ENCODE assay signal across 9 cellular contexts in the genomic region with DNA sequence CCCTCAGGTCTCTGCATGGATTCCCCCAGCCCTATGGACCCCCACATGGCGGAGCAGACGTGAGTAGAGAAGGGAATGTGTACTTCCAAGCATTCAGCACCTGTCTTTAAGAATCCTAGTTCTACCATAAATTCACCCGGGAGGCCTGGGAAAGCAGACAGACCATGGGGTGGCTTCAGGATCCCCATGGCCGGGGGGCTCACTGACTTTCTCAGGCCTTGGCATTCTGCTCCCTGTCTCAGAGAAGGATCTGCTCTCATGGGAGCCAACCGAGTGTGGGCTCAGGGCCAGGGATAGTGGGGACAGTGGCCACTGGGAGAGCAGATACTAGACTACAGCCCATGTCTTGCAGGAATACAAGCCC. TPM values are rescaled to one million over a fixed set of nuclear protein-coding genes. Genes with fewer than 3 reads are reported as not detected.
A peak's percentile ranks its signal among the peaks of the same experiment; 100 is the strongest.
DNase-seq lines count a peak whose midpoint lies in the region; ATAC-seq, FAIRE-seq and TF ChIP-seq lines count a peak whose summit lies in the region.
"Had no signal": no experiment of that assay in that cellular context is flagged by ENCODE, and none has a peak within 500 bp of the region (broad histone marks: within the 10 kb centered on the region; RNA-seq: fewer than 3 reads in every experiment).

No MANE protein-coding gene starts in this region.

- peaks cover 53% of the 10 kb centered on the region for H3K36me3 ChIP-seq in OCI-LY7 (ENCODE audit: insufficient read depth, low read length)
- peaks cover 4 to 22% (median 21%) of the 10 kb centered on the region in 4 experiments for H3K36me3 ChIP-seq in H1 (ENCODE audit: control insufficient read depth in 2 of 4, insufficient read depth in 4 of 4, low read length in 3 of 4)
- H3K36me3 ChIP-seq in ascending aorta = peaks cover 31 to 33% of the 10 kb centered on the region in 2 donors

- H3K4me2 ChIP-seq in OCI-LY7 (ENCODE audit: low read length) = peak overlapping the region; percentile 100
- H3K4me2 ChIP-seq in H1 (ENCODE audit: insufficient read depth in 1 of 2, low read depth in 2 of 2, low read length in 2 of 2) = no peak overlapping the region; a peak in 1 of 4 replicates

- no peak overlapping the region for H4K91ac ChIP-seq in H1 (replicated peaks; ENCODE audit: insufficient read length, low read length)

- peaks cover 74% of the 10 kb centered on the region for H3K36me3 Mint-ChIP-seq in CD4-positive, alpha-beta T cell (ENCODE audit: low read depth)
- H3K36me3 Mint-ChIP-seq in nephron progenitor cell (ENCODE audit: low read depth) = peaks cover 10% of the 10 kb centered on the region

- 83% methylated on average over 5 of the region's 5 CpGs; no CpG with 5 or more reads in 1 of the 2 experiments for WGBS in H1 (ENCODE audit: extremely low coverage in 1 of 2, insufficient coverage in 1 of 2, insufficient read length in 1 of 2, insufficient replicate concordance in 2 of 2, low coverage in 1 of 2, low lambda C conversion rate in 2 of 2, missing lambda C conversion rate in 1 of 2), 2 experiments

- H4K20me1 ChIP-seq in OCI-LY7 (ENCODE audit: insufficient read depth, low read length) (no peaks in the 10 kb centered on the region; the same call in 1 of the 2 replicates), H1 (replicated peaks in 1 of 2; ENCODE audit: control insufficient read depth in 1 of 2, insufficient read depth in 2 of 2, low read length in 2 of 2) (peaks cover 3% of the 10 kb centered on the region in 2 experiments)

- H4K5ac ChIP-seq in H1 (ENCODE audit: insufficient read length, low read depth, low read length) = no peak overlapping the region

- H2BK20ac ChIP-seq in H1 (ENCODE audit: low read length) = peak overlapping the region; percentile 15; the same call in 1 of the 2 replicates

- no peak overlapping the region; the same call in 1 of the 2 replicates for H4K8ac ChIP-seq in H1 (ENCODE audit: extremely low read depth, insufficient read depth, low read length)

- TF ChIP-seq EP300 in H1 (IDR thresholded peaks at IDR 0.05; ENCODE audit: borderline replicate concordance in 1 of 2, low read depth in 2 of 2, low read length in 2 of 2) = no peak

- no peak overlapping the region for H3K14ac ChIP-seq in H1 (ENCODE audit: insufficient read length)

- H3K9me2 ChIP-seq in OCI-LY7 (ENCODE audit: insufficient read depth, low read length) = no peaks in the 10 kb centered on the region

- no peak for TF ChIP-seq POLR2A in H1 (IDR thresholded peaks at IDR 0.05; ENCODE audit: control extremely low read depth in 1 of 2, low read depth in 2 of 2, low read length in 2 of 2)

- peak overlapping the region; percentile 100 for H3K4me3 Mint-ChIP-seq in CD4-positive, alpha-beta T cell
- peak overlapping the region; percentile 88 for H3K4me3 Mint-ChIP-seq in nephron progenitor cell

- no peak for TF ChIP-seq CTCF in CD4-positive, alpha-beta T cell (IDR thresholded peaks at IDR 0.05)
- TF ChIP-seq CTCF in OCI-LY7 (conservative IDR thresholded peaks at IDR 0.05; ENCODE audit: low read length) (no peak), H1 (IDR thresholded peaks at IDR 0.05; ENCODE audit: control extremely low read depth in 1 of 3, insufficient read depth in 1 of 3, low read depth in 1 of 3, low read length in 3 of 3) (no peak), nephron progenitor cell (IDR thresholded peaks at IDR 0.05) (no peak), ascending aorta (IDR thresholded peaks at IDR 0.05) (no peak)

- peak overlapping the region; percentile 78 for H3K27ac ChIP-seq in CD4-positive, alpha-beta T cell (ENCODE audit: low read depth, low read length)
- peak overlapping the region; percentile 83 for H3K27ac ChIP-seq in OCI-LY7 (ENCODE audit: low read depth, low read length, poor library complexity, severe bottlenecking)
- H3K27ac ChIP-seq in H1 (ENCODE audit: low read depth, low read length) = no peak overlapping the region
- H3K27ac ChIP-seq in ascending aorta = peak overlapping the region in 1 of 2 donors; percentile 30

- no peak overlapping the region for H3K23ac ChIP-seq in H1 (ENCODE audit: insufficient read length)

- H2BK120ac ChIP-seq in H1 (replicated peaks; ENCODE audit: low read depth, low read length) = peak overlapping the region; percentile 60

- H3K18ac ChIP-seq in H1 (ENCODE audit: extremely low read depth, low read length) = no peak overlapping the region

- no peak overlapping the region for H2BK12ac ChIP-seq in H1 (ENCODE audit: low read depth, low read length)

- DNase-seq in CD4-positive, alpha-beta T cell = no peak
- DNase-seq in OCI-LY7 (ENCODE audit: low spot score) = no peak
- no peak for DNase-seq in H1 (ENCODE audit: low read depth in 1 of 2, low spot score in 2 of 2)
- no peak for DNase-seq in nephron progenitor cell
- no peak for DNase-seq in ascending aorta (ENCODE audit: low spot score in 2 of 2)

- peaks cover 9% of the 10 kb centered on the region; the same call in 1 of the 2 replicates for H3K23me2 ChIP-seq in H1 (ENCODE audit: low read depth, low read length)

- no peaks in the 10 kb centered on the region; the same call in 1 of the 2 replicates for H3K79me1 ChIP-seq in H1 (ENCODE audit: low read depth, low read length)

- intact Hi-C loops in CD4-positive, alpha-beta T cell (cut with DNase I, micrococcal nuclease) = no loop called here
- intact Hi-C loops in OCI-LY7 (cut with micrococcal nuclease; ENCODE audit: unreplicated experiment) (no loop called here), ascending aorta (cut with DNase I) (no loop called here)

- no peak for ATAC-seq in CD4-positive, alpha-beta T cell (ENCODE audit: poor library complexity)
- ATAC-seq in HG03457 (IDR thresholded peaks at IDR 0.05; ENCODE audit: unreplicated experiment) (no peak), GM18873 (IDR thresholded peaks at IDR 0.05; ENCODE audit: low FRiP score, unreplicated experiment) (no peak), HG02610 (IDR thresholded peaks at IDR 0.05; ENCODE audit: unreplicated experiment) (no peak)

- H2AFZ ChIP-seq in OCI-LY7 (ENCODE audit: low read length) (no peak overlapping the region), H1 (ENCODE audit: low read length) (no peak overlapping the region)

- H3K27me3 Mint-ChIP-seq in CD4-positive, alpha-beta T cell = no peaks in the 10 kb centered on the region
- H3K27me3 Mint-ChIP-seq in nephron progenitor cell (ENCODE audit: low read depth, poor library complexity) = peaks cover 11% of the 10 kb centered on the region

- H3K27me3 ChIP-seq in CD4-positive, alpha-beta T cell (ENCODE audit: control insufficient read depth, insufficient read depth, low read length) = no peaks in the 10 kb centered on the region
- H3K27me3 ChIP-seq in H1 (replicated peaks in 1 of 4; ENCODE audit: control insufficient read depth in 3 of 4, extremely low read depth in 1 of 4, insufficient read depth in 3 of 4, low read length in 3 of 4) (peaks cover 0 to 3% (median 0%) of the 10 kb centered on the region in 4 experiments; a peak in 1 of 7 replicates), ascending aorta (no peaks in the 10 kb centered on the region)

- no peak overlapping the region for H3K56ac ChIP-seq in H1 (replicated peaks; ENCODE audit: insufficient read length, low read depth, low read length)

- H3K9me3 ChIP-seq in CD4-positive, alpha-beta T cell (ENCODE audit: control insufficient read depth, low read length) = no peaks in the 10 kb centered on the region
- H3K9me3 ChIP-seq in OCI-LY7 (ENCODE audit: low read length) (no peaks in the 10 kb centered on the region), H1 (ENCODE audit: insufficient read depth in 2 of 2, low read depth in 1 of 2, low read length in 1 of 2) (no peaks in the 10 kb centered on the region), ascending aorta (no peaks in the 10 kb centered on the region)

- H3K4me1 ChIP-seq in OCI-LY7 (ENCODE audit: insufficient read depth, low read length, poor library complexity, severe bottlenecking) = peaks cover 47% of the 10 kb centered on the region
- peaks cover 5 to 35% (median 28%) of the 10 kb centered on the region in 4 experiments for H3K4me1 ChIP-seq in H1 (replicated peaks in 1 of 4; ENCODE audit: control insufficient read depth in 3 of 4, insufficient read depth in 4 of 4, low read length in 3 of 4)
- H3K4me1 ChIP-seq in ascending aorta = peaks cover 14 to 27% of the 10 kb centered on the region in 2 donors

- no peak overlapping the region for H2AK5ac ChIP-seq in H1 (ENCODE audit: low read depth, low read length)

- no peak for FAIRE-seq in H1 (lab: Jason Lieb, UNC)
- FAIRE-seq: endothelial cell of umbilical vein had no signal

- H3K4me1 Mint-ChIP-seq in CD4-positive, alpha-beta T cell (ENCODE audit: low read depth) = peaks cover 62% of the 10 kb centered on the region
- H3K4me1 Mint-ChIP-seq in nephron progenitor cell = peaks cover 52% of the 10 kb centered on the region

- H2BK15ac ChIP-seq in H1 (ENCODE audit: low read length) = no peak overlapping the region

- 0 out of 2 replicates have a peak overlapping the region, but pooled peaks have one; percentile 83 for H2BK5ac ChIP-seq in H1 (ENCODE audit: low read depth, low read length)

- CTCF ChIA-PET in CD4-positive, alpha-beta T cell (lab: Charles Lee) = interaction anchor here (0.9 to 2.8 kb wide), 3 partner anchors 11 to 22 kb away, joined by 3 to 18 read pairs (median 8); partner anchors contain the start of gene AP5S1
- CTCF ChIA-PET in OCI-LY7 (lab: Charles Lee; ENCODE audit: unreplicated experiment) = interaction anchor here (1.9 kb wide), 1 partner anchor 22 kb away, joined by 9 read pairs; the partner anchor contains the start of gene AP5S1
- CTCF ChIA-PET in H1 (lab: Charles Lee; ENCODE audit: partially characterized antibody) = no interaction called here

- H3K79me2 ChIP-seq in OCI-LY7 (ENCODE audit: insufficient read depth, low read depth, low read length) (peaks cover 31% of the 10 kb centered on the region), H1 (ENCODE audit: control insufficient read depth in 1 of 2, insufficient read depth in 2 of 2, low read length in 2 of 2) (no peaks in the 10 kb centered on the region; a peak in 1 of 4 replicates)

- peak overlapping the region; percentile 95 for H3K27ac Mint-ChIP-seq in CD4-positive, alpha-beta T cell
- no peak overlapping the region for H3K27ac Mint-ChIP-seq in nephron progenitor cell

- H3K4me3 ChIP-seq in OCI-LY7 (ENCODE audit: low read depth, low read length, poor library complexity, severe bottlenecking) (peak overlapping the region; percentile 91), H1 (ENCODE audit: extremely low read depth in 1 of 4, insufficient read depth in 2 of 4, low read depth in 3 of 4, low read length in 4 of 4) (no peak overlapping the region), ascending aorta (no peak overlapping the region)

- no peak for TF ChIP-seq RAD21 in H1 (IDR thresholded peaks at IDR 0.05 in 1 of 2, conservative IDR thresholded peaks at IDR 0.05 in 1 of 2; ENCODE audit: low read depth in 2 of 2, low read length in 2 of 2)

- no peak overlapping the region for H3K4ac ChIP-seq in H1 (replicated peaks; ENCODE audit: insufficient read length, low read depth, low read length)

- BruUV-seq in OCI-LY7 (replicated peaks; lab: Mats Ljungman, UMichigan) = TSS peak; percentile 64

- H3K9me3 Mint-ChIP-seq in CD4-positive, alpha-beta T cell = no peaks in the 10 kb centered on the region
- H3K9me3 Mint-ChIP-seq in nephron progenitor cell = no peaks in the 10 kb centered on the region

- no peak overlapping the region for H3K9ac ChIP-seq in H1 (replicated peaks in 1 of 4; ENCODE audit: extremely low read depth in 1 of 4, low read depth in 3 of 4, low read length in 3 of 4)

- POLR2A ChIA-PET in CD4-positive, alpha-beta T cell (lab: Charles Lee) = interaction anchor here (2.3 to 3.5 kb wide), 6 partner anchors 11 to 30 kb away, joined by 8 to 88 read pairs (median 16); partner anchors contain the start of genes ADISSP, AP5S1, CENPB and SPEF1
- POLR2A ChIA-PET in OCI-LY7 (lab: Charles Lee) = no interaction called here
- POLR2A ChIA-PET in H1 (lab: Charles Lee; ENCODE audit: partially characterized antibody) = interaction anchor here (1.9 to 2.9 kb wide), 3 partner anchors 12 to 90 kb away, joined by 10 to 14 read pairs (median 13); partner anchors contain the start of genes CENPB and PANK2

RNA-seq across cellular contexts. Expression of gene CDC25B, which starts 2.3 kb away (rescaled TPM):
- total RNA-seq in CD4-positive, alpha-beta T cell = 100 to 1,000 TPM; 144 TPM
- 86.1 and 89.2 TPM in 2 replicates for total RNA-seq in OCI-LY7 (2014; rRNA removed; shearing (Covaris generic))
- total RNA-seq in OCI-LY7 (2022) (119 and 147 TPM in 2 replicates), ascending aorta (60.6 TPM)
- 30.3 and 31.2 TPM in 2 replicates for total RNA-seq in H1 (2021; fragmentation: NEBNext Ultra II Directional; extraction: Animal tissue kit (Norgen Biotek cat#: 25700))
- polyA plus RNA-seq in H1 (2011; rRNA removed) = 21.7 and 32.4 TPM in 2 replicates
- polyA plus RNA-seq in H1 (2011; cell fraction: cytosol; rRNA removed) = 21.8 TPM
- 69.1 TPM for polyA plus RNA-seq in H1 (2011; cell fraction: nucleus; rRNA removed)
- 28.3 to 33.6 TPM (median 29.7 TPM) in 4 replicates for polyA plus RNA-seq in H1 (2012, experiment 1 of 2)
- polyA plus RNA-seq in H1 (2012, experiment 2 of 2) = 28.7 TPM
- polyA plus RNA-seq in H1 (2013, experiment 1 of 2) = 18.1 TPM
- 16.5 TPM for polyA plus RNA-seq in H1 (2013, experiment 2 of 2)
- polyA minus RNA-seq in H1 (2011; rRNA and poly(A)+ RNA removed) = 12.9 and 21.6 TPM in 2 replicates
- 19.9 TPM for polyA minus RNA-seq in H1 (2011; cell fraction: cytosol; rRNA and poly(A)+ RNA removed)
- polyA minus RNA-seq in H1 (2011; cell fraction: nucleus; rRNA and poly(A)+ RNA removed) = 16.8 TPM

RNA-seq across cellular contexts. Expression of gene CENPB, which starts 11.8 kb away (rescaled TPM):
- total RNA-seq in CD4-positive, alpha-beta T cell = 10 to 100 TPM; 25.1 to 25.3 TPM
- 32.5 and 39.1 TPM in 2 replicates for total RNA-seq in OCI-LY7 (2014; rRNA removed; shearing (Covaris generic))
- total RNA-seq in OCI-LY7 (2022) (31.2 and 34.8 TPM in 2 replicates), ascending aorta (173 TPM)
- 51.6 and 52.8 TPM in 2 replicates for total RNA-seq in H1 (2021; fragmentation: NEBNext Ultra II Directional; extraction: Animal tissue kit (Norgen Biotek cat#: 25700))
- 17.7 and 25.2 TPM in 2 replicates for polyA plus RNA-seq in H1 (2011; rRNA removed)
- 27.2 TPM for polyA plus RNA-seq in H1 (2011; cell fraction: cytosol; rRNA removed)
- polyA plus RNA-seq in H1 (2011; cell fraction: nucleus; rRNA removed) = 20.7 TPM
- polyA plus RNA-seq in H1 (2012, experiment 1 of 2) = 30.1 to 45.6 TPM (median 44.3 TPM) in 4 replicates
- 37.2 TPM for polyA plus RNA-seq in H1 (2012, experiment 2 of 2)
- 25.0 TPM for polyA plus RNA-seq in H1 (2013, experiment 1 of 2)
- 25.0 TPM for polyA plus RNA-seq in H1 (2013, experiment 2 of 2)
- polyA minus RNA-seq in H1 (2011; rRNA and poly(A)+ RNA removed) = 18.1 and 24.6 TPM in 2 replicates
- polyA minus RNA-seq in H1 (2011; cell fraction: cytosol; rRNA and poly(A)+ RNA removed) = 29.3 TPM
- 17.5 TPM for polyA minus RNA-seq in H1 (2011; cell fraction: nucleus; rRNA and poly(A)+ RNA removed)

RNA-seq across cellular contexts. Expression of gene SPEF1, which starts 17.1 kb away (rescaled TPM):
- total RNA-seq in CD4-positive, alpha-beta T cell = not detected
- total RNA-seq in OCI-LY7 (2014; rRNA removed; shearing (Covaris generic)) = 0.09 and 0.10 TPM in 2 replicates
- total RNA-seq in OCI-LY7 (2022) (0.27 TPM in 1 of 2 replicates, not detected in the other), ascending aorta (not detected)
- total RNA-seq in H1 (2021; fragmentation: NEBNext Ultra II Directional; extraction: Animal tissue kit (Norgen Biotek cat#: 25700)) = 0.65 and 0.71 TPM in 2 replicates
- polyA plus RNA-seq in H1 (2011; rRNA removed) = 0.50 and 0.51 TPM in 2 replicates
- polyA plus RNA-seq in H1 (2011; cell fraction: cytosol; rRNA removed) = 0.78 TPM
- 0.88 TPM for polyA plus RNA-seq in H1 (2011; cell fraction: nucleus; rRNA removed)
- polyA plus RNA-seq in H1 (2012, experiment 1 of 2) = 0.56 to 0.80 TPM (median 0.68 TPM) in 4 replicates
- polyA plus RNA-seq in H1 (2012, experiment 2 of 2) = 0.64 TPM
- polyA plus RNA-seq in H1 (2013, experiment 1 of 2) = 0.43 TPM
- 0.37 TPM for polyA plus RNA-seq in H1 (2013, experiment 2 of 2)
- polyA minus RNA-seq in H1 (2011; rRNA and poly(A)+ RNA removed) = 0.37 TPM in 1 of 2 replicates, not detected in the other
- polyA minus RNA-seq in H1 (2011; cell fraction: cytosol; rRNA and poly(A)+ RNA removed) = not detected
- polyA minus RNA-seq in H1 (2011; cell fraction: nucleus; rRNA and poly(A)+ RNA removed) = 0.50 TPM

RNA-seq across cellular contexts. Expression of gene AP5S1, which starts 22.0 kb away (rescaled TPM):
- total RNA-seq in CD4-positive, alpha-beta T cell = 1 to 10 TPM; 6.0 TPM
- total RNA-seq in OCI-LY7 (2014; rRNA removed; shearing (Covaris generic)) = 6.2 and 9.8 TPM in 2 replicates
- total RNA-seq in OCI-LY7 (2022) (9.9 and 12.1 TPM in 2 replicates), ascending aorta (38.5 TPM)
- 3.4 and 3.7 TPM in 2 replicates for total RNA-seq in H1 (2021; fragmentation: NEBNext Ultra II Directional; extraction: Animal tissue kit (Norgen Biotek cat#: 25700))
- 3.3 and 4.0 TPM in 2 replicates for polyA plus RNA-seq in H1 (2011; rRNA removed)
- 3.0 TPM for polyA plus RNA-seq in H1 (2011; cell fraction: cytosol; rRNA removed)
- 3.1 TPM for polyA plus RNA-seq in H1 (2011; cell fraction: nucleus; rRNA removed)
- 3.0 to 4.2 TPM (median 3.7 TPM) in 4 replicates for polyA plus RNA-seq in H1 (2012, experiment 1 of 2)
- polyA plus RNA-seq in H1 (2012, experiment 2 of 2) = 2.7 TPM
- polyA plus RNA-seq in H1 (2013, experiment 1 of 2) = 1.9 TPM
- polyA plus RNA-seq in H1 (2013, experiment 2 of 2) = 1.6 TPM
- 2.3 and 4.1 TPM in 2 replicates for polyA minus RNA-seq in H1 (2011; rRNA and poly(A)+ RNA removed)
- polyA minus RNA-seq in H1 (2011; cell fraction: cytosol; rRNA and poly(A)+ RNA removed) = 3.4 TPM
- 3.4 TPM for polyA minus RNA-seq in H1 (2011; cell fraction: nucleus; rRNA and poly(A)+ RNA removed)

RNA-seq across cellular contexts. Expression of gene ADISSP, which starts 30.8 kb away (rescaled TPM):
- 10 to 100 TPM; 11.2 to 11.6 TPM for total RNA-seq in CD4-positive, alpha-beta T cell
- total RNA-seq in OCI-LY7 (2014; rRNA removed; shearing (Covaris generic)) = 62.1 and 66.7 TPM in 2 replicates
- total RNA-seq in OCI-LY7 (2022) (58.7 and 64.4 TPM in 2 replicates), ascending aorta (48.4 TPM)
- 111 and 117 TPM in 2 replicates for total RNA-seq in H1 (2021; fragmentation: NEBNext Ultra II Directional; extraction: Animal tissue kit (Norgen Biotek cat#: 25700))
- polyA plus RNA-seq in H1 (2011; rRNA removed) = 141 and 202 TPM in 2 replicates
- polyA plus RNA-seq in H1 (2011; cell fraction: cytosol; rRNA removed) = 101 TPM
- polyA plus RNA-seq in H1 (2011; cell fraction: nucleus; rRNA removed) = 110 TPM
- 73.7 to 130 TPM (median 117 TPM) in 4 replicates for polyA plus RNA-seq in H1 (2012, experiment 1 of 2)
- polyA plus RNA-seq in H1 (2012, experiment 2 of 2) = 104 TPM
- polyA plus RNA-seq in H1 (2013, experiment 1 of 2) = 98.3 TPM
- polyA plus RNA-seq in H1 (2013, experiment 2 of 2) = 102 TPM
- polyA minus RNA-seq in H1 (2011; rRNA and poly(A)+ RNA removed) = 43.6 and 51.4 TPM in 2 replicates
- 71.0 TPM for polyA minus RNA-seq in H1 (2011; cell fraction: cytosol; rRNA and poly(A)+ RNA removed)
- 41.3 TPM for polyA minus RNA-seq in H1 (2011; cell fraction: nucleus; rRNA and poly(A)+ RNA removed)
